In the genomic region with DNA sequence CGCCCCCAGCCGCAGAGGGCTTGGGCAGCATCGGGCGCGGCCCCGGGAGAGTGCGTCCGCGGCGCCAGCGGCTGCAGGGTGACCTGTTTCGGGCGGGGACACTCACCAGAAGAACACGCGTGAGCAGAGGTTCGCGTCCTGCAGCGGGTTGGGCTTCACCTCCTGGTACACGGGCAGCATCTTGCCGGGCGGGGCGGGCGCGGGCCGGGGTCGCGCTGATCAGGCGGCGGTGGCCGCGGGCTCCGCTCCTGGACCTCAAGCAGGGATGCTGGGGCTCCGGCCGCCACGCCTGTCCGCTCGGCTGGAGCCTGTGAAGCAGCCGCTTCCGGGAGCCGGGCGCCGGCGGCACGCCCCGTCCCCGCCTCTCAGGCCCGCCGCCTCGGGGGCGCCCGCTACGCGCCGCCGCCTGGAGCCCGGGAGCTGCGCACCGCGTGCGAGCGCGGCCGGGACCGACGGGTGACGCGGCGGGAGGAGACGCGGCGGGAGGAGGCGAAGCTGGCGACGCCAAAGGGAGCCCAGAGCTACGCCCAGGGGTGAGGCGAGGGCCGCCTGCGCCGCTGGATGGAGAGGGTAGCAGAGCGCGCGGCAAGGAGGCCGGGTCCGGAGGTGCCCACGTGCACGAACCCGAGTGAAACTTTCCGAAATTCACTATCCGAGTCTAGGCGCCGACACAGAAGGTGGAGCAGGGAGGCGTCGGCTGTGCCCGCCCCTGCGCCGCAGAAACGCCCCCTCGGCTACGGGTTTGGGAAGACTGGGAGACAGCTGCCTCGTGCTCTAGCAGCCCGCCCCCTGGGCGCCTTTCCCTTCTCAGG, we compare ENCODE assay signal across 1 cellular context.
TF ChIP-seq lines count a peak whose summit lies in the region.

A gene with protein sequence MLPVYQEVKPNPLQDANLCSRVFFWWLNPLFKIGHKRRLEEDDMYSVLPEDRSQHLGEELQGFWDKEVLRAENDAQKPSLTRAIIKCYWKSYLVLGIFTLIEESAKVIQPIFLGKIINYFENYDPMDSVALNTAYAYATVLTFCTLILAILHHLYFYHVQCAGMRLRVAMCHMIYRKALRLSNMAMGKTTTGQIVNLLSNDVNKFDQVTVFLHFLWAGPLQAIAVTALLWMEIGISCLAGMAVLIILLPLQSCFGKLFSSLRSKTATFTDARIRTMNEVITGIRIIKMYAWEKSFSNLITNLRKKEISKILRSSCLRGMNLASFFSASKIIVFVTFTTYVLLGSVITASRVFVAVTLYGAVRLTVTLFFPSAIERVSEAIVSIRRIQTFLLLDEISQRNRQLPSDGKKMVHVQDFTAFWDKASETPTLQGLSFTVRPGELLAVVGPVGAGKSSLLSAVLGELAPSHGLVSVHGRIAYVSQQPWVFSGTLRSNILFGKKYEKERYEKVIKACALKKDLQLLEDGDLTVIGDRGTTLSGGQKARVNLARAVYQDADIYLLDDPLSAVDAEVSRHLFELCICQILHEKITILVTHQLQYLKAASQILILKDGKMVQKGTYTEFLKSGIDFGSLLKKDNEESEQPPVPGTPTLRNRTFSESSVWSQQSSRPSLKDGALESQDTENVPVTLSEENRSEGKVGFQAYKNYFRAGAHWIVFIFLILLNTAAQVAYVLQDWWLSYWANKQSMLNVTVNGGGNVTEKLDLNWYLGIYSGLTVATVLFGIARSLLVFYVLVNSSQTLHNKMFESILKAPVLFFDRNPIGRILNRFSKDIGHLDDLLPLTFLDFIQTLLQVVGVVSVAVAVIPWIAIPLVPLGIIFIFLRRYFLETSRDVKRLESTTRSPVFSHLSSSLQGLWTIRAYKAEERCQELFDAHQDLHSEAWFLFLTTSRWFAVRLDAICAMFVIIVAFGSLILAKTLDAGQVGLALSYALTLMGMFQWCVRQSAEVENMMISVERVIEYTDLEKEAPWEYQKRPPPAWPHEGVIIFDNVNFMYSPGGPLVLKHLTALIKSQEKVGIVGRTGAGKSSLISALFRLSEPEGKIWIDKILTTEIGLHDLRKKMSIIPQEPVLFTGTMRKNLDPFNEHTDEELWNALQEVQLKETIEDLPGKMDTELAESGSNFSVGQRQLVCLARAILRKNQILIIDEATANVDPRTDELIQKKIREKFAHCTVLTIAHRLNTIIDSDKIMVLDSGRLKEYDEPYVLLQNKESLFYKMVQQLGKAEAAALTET (N-terminal part only) (minus strand): TSS at position 317 of the 812 bp plus-strand sequence. CDS start 137 bp downstream, at position 180.

TF ChIP-seq in WTC11, 78 proteins besides CTCF, POLR2A, EP300 and RAD21 (continued from another document):
- TF ChIP-seq PREB (CRISPR knock-in tag; IDR thresholded peaks at IDR 0.05; ENCODE audit: borderline replicate concordance), result 0 out of 2 replicates have a peak, but pooled peaks have one; percentile 56
- peak; percentile 55; the same call in 1 of the 2 replicates for TF ChIP-seq HMGXB4 (CRISPR knock-in tag; IDR thresholded peaks at IDR 0.05)
- TF ChIP-seq FOXP4 (CRISPR knock-in tag; IDR thresholded peaks at IDR 0.05), result peak; percentile 94
- no peak for TF ChIP-seq GRHL2 (CRISPR knock-in tag; IDR thresholded peaks at IDR 0.05; ENCODE audit: insufficient replicate concordance, severe bottlenecking)
- TF ChIP-seq TCF7 (CRISPR knock-in tag; IDR thresholded peaks at IDR 0.05; ENCODE audit: low read depth), result no peak
- no peak for TF ChIP-seq ZNF416 (CRISPR knock-in tag; IDR thresholded peaks at IDR 0.05)
- TF ChIP-seq, protein P1, sequence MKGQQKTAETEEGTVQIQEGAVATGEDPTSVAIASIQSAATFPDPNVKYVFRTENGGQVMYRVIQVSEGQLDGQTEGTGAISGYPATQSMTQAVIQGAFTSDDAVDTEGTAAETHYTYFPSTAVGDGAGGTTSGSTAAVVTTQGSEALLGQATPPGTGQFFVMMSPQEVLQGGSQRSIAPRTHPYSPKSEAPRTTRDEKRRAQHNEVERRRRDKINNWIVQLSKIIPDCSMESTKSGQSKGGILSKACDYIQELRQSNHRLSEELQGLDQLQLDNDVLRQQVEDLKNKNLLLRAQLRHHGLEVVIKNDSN (CRISPR knock-in tag; IDR thresholded peaks at IDR 0.05), result peak; percentile 44; the same call in 1 of the 2 replicates
- 0 out of 2 replicates have a peak, but pooled peaks have one; percentile 57 for TF ChIP-seq PRRX2 (CRISPR knock-in tag; IDR thresholded peaks at IDR 0.05)
- TF ChIP-seq IRF2 (CRISPR knock-in tag; IDR thresholded peaks at IDR 0.05; ENCODE audit: borderline replicate concordance, low read depth), result 0 out of 2 replicates have a peak, but pooled peaks have one; percentile 44
